35 cellular contexts compared by ENCODE assay signal in the genomic region with DNA sequence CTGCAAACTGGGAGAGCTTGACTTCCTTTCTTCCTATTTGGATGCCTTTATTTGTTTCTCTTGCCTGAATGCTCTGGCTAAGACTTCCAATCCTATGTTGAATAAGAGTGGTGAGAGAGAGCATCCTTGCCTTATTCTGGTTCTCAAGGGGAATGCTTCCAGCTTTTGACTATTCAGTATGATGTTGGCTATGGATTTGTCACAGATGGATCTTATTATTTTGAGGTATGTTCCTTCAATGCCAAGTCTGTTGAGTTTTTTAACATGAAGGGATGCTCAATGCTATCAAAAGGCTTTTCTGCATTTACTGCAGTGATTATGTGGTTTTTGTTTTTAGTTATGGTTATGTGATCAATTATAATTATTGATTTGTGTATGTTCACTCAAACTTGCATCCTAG.
"Had no signal": no experiment of that assay in that cellular context is flagged by ENCODE, and none has a peak within 500 bp of the region (broad histone marks: within the 10 kb centered on the region; RNA-seq: fewer than 3 reads in every experiment).

No MANE protein-coding gene starts in this region.

- DNase-seq: Karpas-422, Kasumi-1, KG1, MM.1S, NCI-H1048, NCI-H1092, NCI-H1092 treated with DMSO at 0.1 percent for 48 hours, NCI-H1105, NCI-H1105 treated with DMSO at 0.1 percent for 48 hours, NCI-H1417, NCI-H1417 treated with DMSO at 0.1 percent for 48 hours, NCI-H1436, NCI-H1436 treated with DMSO at 0.1 percent for 48 hours, NCI-H146, NCI-H1694, NCI-H1694 treated with DMSO at 0.1 percent for 48 hours, NCI-H187, NCI-H187 treated with DMSO at 0.1 percent for 48 hours, NCI-H1930, NCI-H2029, NCI-H2029 treated with DMSO at 0.1 percent for 48 hours, NCI-H2081, NCI-H2081 treated with DMSO at 0.1 percent for 48 hours, NCI-H2107, NCI-H2171, NCI-H2171 treated with DMSO at 0.1 percent for 48 hours, NCI-H2227 treated with DMSO at 0.1 percent for 48 hours, NCI-H226, NCI-H345, NCI-H446, NCI-H446 treated with DMSO at 0.1 percent for 48 hours, NCI-H510A, NCI-H510A treated with DMSO at 0.1 percent for 48 hours, NCI-H524 had no signal

- H3K9ac ChIP-seq: KMS-11 had no signal
